1 cellular context compared by ENCODE assay signal in the genomic region with DNA sequence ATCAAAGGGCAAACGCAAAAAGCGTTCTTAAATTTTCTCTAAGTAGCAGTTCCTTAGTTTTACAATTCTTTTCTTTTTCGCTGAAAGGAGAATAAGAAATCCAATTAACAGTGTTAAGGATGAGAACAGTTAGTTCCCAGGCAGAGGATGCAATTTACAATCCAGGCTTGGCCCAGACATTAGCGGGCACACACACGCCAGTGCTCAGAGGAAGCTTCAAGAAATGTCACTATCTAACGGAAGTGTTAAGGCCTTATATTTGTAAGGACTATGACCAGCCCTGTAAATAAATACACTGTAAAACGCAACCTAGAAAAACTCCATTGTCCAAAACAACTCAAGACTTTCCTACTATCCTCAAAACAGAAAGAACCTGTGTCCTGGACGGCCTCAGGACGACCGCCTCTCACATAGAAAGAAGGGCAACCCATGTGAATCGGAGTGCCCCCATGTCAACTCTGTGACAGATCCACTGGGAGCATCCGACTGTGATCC.
A peak's percentile ranks its signal among the peaks of the same experiment; 100 is the strongest.
TF ChIP-seq lines count a peak whose summit lies in the region.

No MANE protein-coding gene starts in this region.

TF ChIP-seq in SK-N-SH, 30 proteins besides CTCF, POLR2A, EP300 and RAD21 (continued from another document):
- TF ChIP-seq REST (IDR thresholded peaks at IDR 0.05; ENCODE audit: low read depth, low read length) (no peak), SIN3A (IDR thresholded peaks at IDR 0.05; ENCODE audit: borderline replicate concordance, low read depth, low read length) (0 out of 2 replicates have a peak, but pooled peaks have one; percentile 81), GATA2 (CRISPR knock-in tag; IDR thresholded peaks at IDR 0.05) (no peak), ELF1 (IDR thresholded peaks at IDR 0.05) (no peak)
